Comparison of ENCODE assay signal across 8 cellular contexts in genomic region chr10:1050145-1050544, GRCh38. TPM values are rescaled to one million over a fixed set of nuclear protein-coding genes. Genes with fewer than 3 reads are reported as not detected.
DNase-seq lines count a peak whose midpoint lies in the region; ATAC-seq and TF ChIP-seq lines count a peak whose summit lies in the region.

No MANE protein-coding gene starts in this region.

- H3K36me3 ChIP-seq in skeletal muscle tissue (ENCODE audit: control insufficient read depth in 3 of 3, insufficient read depth in 3 of 3, low read length in 3 of 3): peaks cover 10 to 24% (median 16%) of the 10 kb centered on the region in 3 donors

- no peaks in the 10 kb centered on the region for H3K9me3 ChIP-seq in skeletal muscle tissue (ENCODE audit: control insufficient read depth in 3 of 3, low read length in 3 of 3)

- peak overlapping the region; percentile 99 for H3K27ac ChIP-seq in skeletal muscle tissue (ENCODE audit: low read depth, low read length)

- ATAC-seq in HG03342 (IDR thresholded peaks at IDR 0.05; ENCODE audit: unreplicated experiment): no peak

- H3K27me3 ChIP-seq in skeletal muscle tissue (ENCODE audit: control insufficient read depth in 3 of 3, insufficient read depth in 3 of 3, low read length in 3 of 3): no peaks in the 10 kb centered on the region

- H3K4me1 ChIP-seq in skeletal muscle tissue (ENCODE audit: control insufficient read depth in 3 of 3, insufficient read depth in 3 of 3, low read length in 3 of 3): peaks cover 29 to 44% (median 34%) of the 10 kb centered on the region in 3 donors

- TF ChIP-seq CTCF in WI38 (IDR thresholded peaks at IDR 0.05; ENCODE audit: low read depth, low read length): no peak
- no peak for TF ChIP-seq CTCF in fibroblast of pulmonary artery (IDR thresholded peaks at IDR 0.05; ENCODE audit: low read length, missing control alignments)
- no peak for TF ChIP-seq CTCF in GM20000 (IDR thresholded peaks at IDR 0.05; ENCODE audit: extremely low read depth, missing control alignments)

- peak; percentile 25 for DNase-seq in NCI-H82 (lab: John Stamatoyannopoulos, UW)
- DNase-seq in NCI-H82 treated with DMSO at 0.1 percent for 48 hours (lab: John Stamatoyannopoulos, UW; ENCODE audit: unreplicated experiment): no peak
- DNase-seq in fibroblast of pulmonary artery (ENCODE audit: low read depth): peak; percentile 45
- no peak for DNase-seq in GM20000 (ENCODE audit: low spot score)
- no peak for DNase-seq in activated CD4-positive, CD25-positive, alpha-beta regulatory T cell treated with anti-CD3 and anti-CD28 coated beads, Interleukin-2, amount 50 U/mL, for 72 hours

- H3K4me3 ChIP-seq in WI38 (ENCODE audit: low read depth, low read length) (peak overlapping the region; percentile 87), fibroblast of pulmonary artery (replicated peaks; ENCODE audit: low read depth, low read length) (peak overlapping the region; percentile 95), skeletal muscle tissue (ENCODE audit: low read length in 3 of 3) (peak overlapping the region; percentile 88 to 99 (median 91))

- peak overlapping the region; percentile 86 to 89 (median 86) for H3K9ac ChIP-seq in skeletal muscle tissue (ENCODE audit: low read depth in 1 of 3, low read length in 3 of 3)

RNA-seq across cellular contexts. Expression of gene IDI1, which starts 1.2 kb away (rescaled TPM):
- total RNA-seq in skeletal muscle tissue: 31.8 TPM

RNA-seq across cellular contexts. Expression of gene WDR37, which starts 6.0 kb away (rescaled TPM):
- 12.5 TPM for total RNA-seq in skeletal muscle tissue

RNA-seq across cellular contexts. Expression of gene IDI2, which starts 24.5 kb away (rescaled TPM):
- not detected for total RNA-seq in skeletal muscle tissue

Comparison
In these comparisons a context has a peak if more than half of its experiments do, and no peak if none do; other contexts are left out.
1. DNase-seq: peak in NCI-H82 (single experiment) and fibroblast of pulmonary artery (single experiment); none in NCI-H82 treated with DMSO at 0.1 percent for 48 hours (single experiment), GM20000 (single experiment) and activated CD4-positive, CD25-positive, alpha-beta regulatory T cell treated with anti-CD3 and anti-CD28 coated beads, Interleukin-2, amount 50 U/mL, for 72 hours (single experiment).
2. Peak in every context shown above with its lines, with median percentiles within 50 percentile points of each other: H3K4me3 ChIP-seq.